27 cellular contexts compared by ENCODE assay signal in the genomic region with DNA sequence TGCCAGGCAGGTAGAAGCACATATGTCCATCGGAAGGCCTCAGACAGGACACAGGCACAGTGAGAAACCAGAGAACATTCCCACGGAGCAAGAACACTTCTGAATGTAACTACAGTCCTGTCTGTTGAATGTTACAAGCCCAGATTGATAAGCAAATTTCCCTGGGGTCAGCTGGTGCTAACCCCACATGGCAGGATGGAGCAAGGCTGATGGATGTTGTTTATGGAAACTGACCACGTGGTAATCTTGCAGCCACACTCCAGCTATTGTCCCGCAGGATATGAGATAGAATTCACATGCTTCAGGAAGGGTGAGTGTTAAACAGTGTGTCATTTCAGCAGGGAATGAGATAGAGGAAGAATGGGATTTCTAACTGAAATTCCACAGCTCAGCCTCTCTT.
DNase-seq lines count a peak whose midpoint lies in the region; ATAC-seq and TF ChIP-seq lines count a peak whose summit lies in the region.
"Had no signal": no experiment of that assay in that cellular context is flagged by ENCODE, and none has a peak within 500 bp of the region (broad histone marks: within the 10 kb centered on the region; RNA-seq: fewer than 3 reads in every experiment).

No MANE protein-coding gene starts in this region.

- H3K9me3 ChIP-seq in right cardiac atrium (ENCODE audit: control insufficient read depth, low read length): no peaks in the 10 kb centered on the region
- H3K9me3 ChIP-seq in muscle layer of duodenum (ENCODE audit: control insufficient read depth in 1 of 2, low read length in 2 of 2): peaks cover 0 to under 1% of the 10 kb centered on the region in 2 donors
- H3K9me3 ChIP-seq: SK-N-SH had no signal

- H3K27me3 ChIP-seq in right cardiac atrium (ENCODE audit: control insufficient read depth, insufficient read depth): no peaks in the 10 kb centered on the region
- H3K27me3 ChIP-seq in muscle layer of duodenum (ENCODE audit: low read depth, low read length): no peaks in the 10 kb centered on the region
- H3K27me3 ChIP-seq: BLaER1 treated with 17β-estradiol and CSF1 and Interleukin-3, amounts not matched to agents 10 nM and 100 nM; cardiac muscle cell; heart left ventricle had no signal

- H3K27ac Mint-ChIP-seq in endothelial cell (ENCODE audit: unreplicated experiment): peak overlapping the region; percentile 84
- H3K27ac Mint-ChIP-seq: activated T-helper 17 cell treated with anti-CD3 and anti-CD28 coated beads, Interleukin-2, amount 50 U/mL, for 72 hours; stimulated activated memory B cell treated with anti-CD40 and anti-IgM and Interleukin-4, amounts not matched to agents 10 μg/mL and 1 μg/mL and 100 μg/mL, for 72 hours; T-helper 1 cell treated with Interleukin-12 subunit alpha and Interleukin-12 subunit beta and Interleukin-4 antibody, amounts not matched to agents 30 μg/mL and 1 μg/mL, for 36 hours had no signal

- peak; percentile 87 to 97 for ATAC-seq in right cardiac atrium
- no peak for ATAC-seq in HG03108 (IDR thresholded peaks at IDR 0.05; ENCODE audit: unreplicated experiment)
- ATAC-seq: activated T-helper 17 cell treated with anti-CD3 and anti-CD28 coated beads, Interleukin-2, amount 50 U/mL, for 72 hours; stimulated activated memory B cell treated with anti-CD40 and anti-IgM and Interleukin-4, amounts not matched to agents 10 μg/mL and 1 μg/mL and 100 μg/mL, for 72 hours had no signal

- intact Hi-C loops in right cardiac atrium (cut with DNase I): no loop called here

- H3K4me1 ChIP-seq in right cardiac atrium (ENCODE audit: control insufficient read depth, insufficient read depth, low read length) (no peaks in the 10 kb centered on the region), muscle layer of duodenum (ENCODE audit: control insufficient read depth in 1 of 2, insufficient read depth in 2 of 2, low read length in 2 of 2) (peaks cover 0 to 5% of the 10 kb centered on the region in 2 donors)

- WGBS in right cardiac atrium: 38% methylated on average over 4 of the region's 4 CpGs

- H3K4me3 Mint-ChIP-seq in endothelial cell (ENCODE audit: unreplicated experiment): no peak overlapping the region
- H3K4me3 Mint-ChIP-seq: activated T-helper 17 cell treated with anti-CD3 and anti-CD28 coated beads, Interleukin-2, amount 50 U/mL, for 72 hours; nephron; stimulated activated memory B cell treated with anti-CD40 and anti-IgM and Interleukin-4, amounts not matched to agents 10 μg/mL and 1 μg/mL and 100 μg/mL, for 72 hours; T-helper 1 cell treated with Interleukin-12 subunit alpha and Interleukin-12 subunit beta and Interleukin-4 antibody, amounts not matched to agents 30 μg/mL and 1 μg/mL, for 36 hours had no signal

- DNase-seq in amniotic epithelial cell (ENCODE audit: low read depth) (peak; percentile 90), endothelial cell (ENCODE audit: low spot score) (no peak), right cardiac atrium (peak in 1 of 3 donors; percentile 60), NCI-H446 (lab: John Stamatoyannopoulos, UW) (no peak), NCI-H1436 treated with DMSO at 0.1 percent for 48 hours (lab: John Stamatoyannopoulos, UW) (no peak)
- no peak for DNase-seq in effector CD4-positive, alpha-beta T cell
- DNase-seq: activated CD4-positive, alpha-beta T cell treated with anti-CD3 and anti-CD28 coated beads, Interleukin-2, amount 50 U/mL, for 48 hours; activated CD8-positive, alpha-beta memory T cell treated with anti-CD3 and anti-CD28 coated beads, Interleukin-2, amount 50 U/mL, for 48 hours; activated naive CD4-positive, alpha-beta T cell treated with anti-CD3 and anti-CD28 coated beads, Interleukin-2, amount 50 U/mL, for 16 hours; COR-L47; DMS53; heart left ventricle; NCI-H1105; NCI-H2029; NCI-H2227 treated with DMSO at 0.1 percent for 48 hours; SK-N-SH; stimulated activated CD4-positive, alpha-beta T cell treated with anti-CD3 and anti-CD28 coated beads, Interleukin-12 subunit alpha, Interleukin-12 subunit beta, amount 100 ng/mL, for 4 hours; stimulated activated CD4-positive, alpha-beta T cell treated with anti-CD3 and anti-CD28 coated beads, Interleukin-4, amount 100 ng/mL, for 24 hours; substantia nigra had no signal

- no peak for TF ChIP-seq CTCF in endothelial cell (IDR thresholded peaks at IDR 0.05; ENCODE audit: unreplicated experiment)

- no peaks in the 10 kb centered on the region for H3K9me3 Mint-ChIP-seq in endothelial cell (ENCODE audit: unreplicated experiment)

- peaks cover 28% of the 10 kb centered on the region for H3K4me1 Mint-ChIP-seq in endothelial cell (ENCODE audit: unreplicated experiment)
- H3K4me1 Mint-ChIP-seq: activated T-helper 17 cell treated with anti-CD3 and anti-CD28 coated beads, Interleukin-2, amount 50 U/mL, for 72 hours; nephron; stimulated activated memory B cell treated with anti-CD40 and anti-IgM and Interleukin-4, amounts not matched to agents 10 μg/mL and 1 μg/mL and 100 μg/mL, for 72 hours had no signal

- H3K4me3 ChIP-seq in right cardiac atrium (ENCODE audit: low read length) (no peak overlapping the region), muscle layer of duodenum (ENCODE audit: low read depth in 1 of 2, low read length in 2 of 2) (no peak overlapping the region)
- H3K4me3 ChIP-seq: BLaER1 treated with 17β-estradiol and CSF1 and Interleukin-3, amounts not matched to agents 10 nM and 100 nM; cardiac muscle cell; heart left ventricle had no signal

- no peak overlapping the region for H3K27ac ChIP-seq in right cardiac atrium (ENCODE audit: low read length)
- H3K27ac ChIP-seq in muscle layer of duodenum (ENCODE audit: low read length): peak overlapping the region; percentile 19
- H3K27ac ChIP-seq: BLaER1 treated with 17β-estradiol and CSF1 and Interleukin-3, amounts not matched to agents 10 nM and 100 nM; cardiac muscle cell; heart left ventricle had no signal

- peaks cover 3% of the 10 kb centered on the region for H3K36me3 Mint-ChIP-seq in endothelial cell (ENCODE audit: low read depth, unreplicated experiment)
- H3K36me3 Mint-ChIP-seq: stimulated activated memory B cell treated with anti-CD40 and anti-IgM and Interleukin-4, amounts not matched to agents 10 μg/mL and 1 μg/mL and 100 μg/mL, for 72 hours had no signal

- H3K27me3 Mint-ChIP-seq in endothelial cell (ENCODE audit: unreplicated experiment): peaks cover 3% of the 10 kb centered on the region

- no peaks in the 10 kb centered on the region for H3K36me3 ChIP-seq in muscle layer of duodenum (ENCODE audit: control insufficient read depth in 1 of 2, insufficient read depth in 2 of 2, low read length in 2 of 2)
- H3K36me3 ChIP-seq: cardiac muscle cell, heart left ventricle had no signal
